In genomic region chr17:49076575-49077384, GRCh38 we compare ENCODE assay signal across 17 cellular contexts. TPM values are rescaled to one million over a fixed set of nuclear protein-coding genes. Genes with fewer than 3 reads are reported as not detected.
DNase-seq lines count a peak whose midpoint lies in the region; ATAC-seq and TF ChIP-seq lines count a peak whose summit lies in the region.
"Had no signal": no experiment of that assay in that cellular context is flagged by ENCODE, and none has a peak within 500 bp of the region (broad histone marks: within the 10 kb centered on the region; RNA-seq: fewer than 3 reads in every experiment).

No MANE protein-coding gene starts in this region.

- H3K27me3 Mint-ChIP-seq in naive thymus-derived CD4-positive, alpha-beta T cell: peaks cover 29 to 42% (median 31%) of the 10 kb centered on the region in 5 donors

- TF ChIP-seq CTCF in PC-9 (conservative IDR thresholded peaks at IDR 0.05) (no peak), choroid plexus epithelial cell (conservative IDR thresholded peaks at IDR 0.05; ENCODE audit: low read depth, low read length) (no peak)

- H3K4me3 ChIP-seq in PC-9 (no peak overlapping the region), choroid plexus epithelial cell (ENCODE audit: low read depth, low read length) (no peak overlapping the region)
- no peak overlapping the region for H3K4me3 ChIP-seq in naive thymus-derived CD4-positive, alpha-beta T cell (ENCODE audit: low read length)
- H3K4me3 ChIP-seq: colonic mucosa, suprapubic skin had no signal

- POLR2A ChIA-PET in PC-9 (lab: Charles Lee; ENCODE audit: unreplicated experiment): no interaction called here
- POLR2A ChIA-PET in naive thymus-derived CD4-positive, alpha-beta T cell (lab: Charles Lee): no interaction called here

- H4K20me1 ChIP-seq in PC-9 (ENCODE audit: insufficient read depth): no peaks in the 10 kb centered on the region

- H3K9me2 ChIP-seq in PC-9 (ENCODE audit: insufficient read depth): no peaks in the 10 kb centered on the region

- H3K9me3 ChIP-seq in PC-9 (ENCODE audit: insufficient read depth, low read depth): no peaks in the 10 kb centered on the region
- no peaks in the 10 kb centered on the region for H3K9me3 ChIP-seq in naive thymus-derived CD4-positive, alpha-beta T cell (ENCODE audit: control insufficient read depth in 2 of 3, low read length in 3 of 3)
- H3K9me3 ChIP-seq: colonic mucosa, suprapubic skin had no signal

- no peaks in the 10 kb centered on the region for H3K27me3 ChIP-seq in PC-9 (ENCODE audit: insufficient read depth, low read depth)
- H3K27me3 ChIP-seq in naive thymus-derived CD4-positive, alpha-beta T cell (ENCODE audit: control insufficient read depth in 2 of 2, insufficient read depth in 2 of 2, low read length in 2 of 2): no peaks in the 10 kb centered on the region
- H3K27me3 ChIP-seq: colonic mucosa had no signal

- no peak overlapping the region for H3K4me3 Mint-ChIP-seq in naive thymus-derived CD4-positive, alpha-beta T cell
- H3K4me3 Mint-ChIP-seq: T-helper 17 cell had no signal

- H3K27ac Mint-ChIP-seq in naive thymus-derived CD4-positive, alpha-beta T cell: no peak overlapping the region
- H3K27ac Mint-ChIP-seq: T-helper 17 cell had no signal

- no peaks in the 10 kb centered on the region for H3K36me3 ChIP-seq in PC-9 (ENCODE audit: low read depth)
- H3K36me3 ChIP-seq in naive thymus-derived CD4-positive, alpha-beta T cell (ENCODE audit: control insufficient read depth in 2 of 3, insufficient read depth in 3 of 3, low read length in 3 of 3): no peaks in the 10 kb centered on the region
- H3K36me3 ChIP-seq: colonic mucosa, suprapubic skin had no signal

- DNase-seq in EL (peak; percentile 85), PC-9 (peak; percentile 30 to 86), choroid plexus epithelial cell (ENCODE audit: low read depth) (peak; percentile 92), non-pigmented ciliary epithelial cell (ENCODE audit: low read depth) (peak; percentile 76), cerebellar nuclear complex (lab: John Stamatoyannopoulos, UW) (no peak)
- no peak for DNase-seq in naive thymus-derived CD4-positive, alpha-beta T cell
- DNase-seq: activated CD4-positive, alpha-beta T cell treated with anti-CD3 and anti-CD28 coated beads, Interleukin-2, amount 50 U/mL, for 48 hours; activated gamma-delta T cell; colonic mucosa; COR-L47; glutamatergic neuron; small intestine; T-helper 17 cell had no signal

- ATAC-seq in HG02973 (IDR thresholded peaks at IDR 0.05; ENCODE audit: unreplicated experiment) (no peak), GM21381 (IDR thresholded peaks at IDR 0.05; ENCODE audit: unreplicated experiment) (no peak)
- ATAC-seq in naive thymus-derived CD4-positive, alpha-beta T cell: no peak
- ATAC-seq: T-helper 17 cell had no signal

- peak overlapping the region; percentile 55; the same call in 1 of the 2 replicates for H2AFZ ChIP-seq in PC-9

- peak overlapping the region; percentile 55 for H3K27ac ChIP-seq in PC-9
- H3K27ac ChIP-seq in naive thymus-derived CD4-positive, alpha-beta T cell (ENCODE audit: low read depth, low read length): no peak overlapping the region
- H3K27ac ChIP-seq: colonic mucosa, suprapubic skin had no signal

- CTCF ChIA-PET in PC-9 (lab: Charles Lee): no interaction called here
- CTCF ChIA-PET in naive thymus-derived CD4-positive, alpha-beta T cell (lab: Charles Lee): no interaction called here

- H3K4me1 Mint-ChIP-seq in naive thymus-derived CD4-positive, alpha-beta T cell: no peaks in the 10 kb centered on the region
- H3K4me1 Mint-ChIP-seq: T-helper 17 cell had no signal

- peaks cover 0 to 5% (median 0%) of the 10 kb centered on the region in 11 donors for H3K9me3 Mint-ChIP-seq in naive thymus-derived CD4-positive, alpha-beta T cell

- H3K36me3 Mint-ChIP-seq in naive thymus-derived CD4-positive, alpha-beta T cell: no peaks in the 10 kb centered on the region

- H3K79me2 ChIP-seq in PC-9 (ENCODE audit: low read depth): no peaks in the 10 kb centered on the region

- peak overlapping the region; percentile 58 for H3K4me2 ChIP-seq in PC-9

- intact Hi-C loops in PC-9 (cut with micrococcal nuclease; ENCODE audit: unreplicated experiment): no loop called here
- intact Hi-C loops in naive thymus-derived CD4-positive, alpha-beta T cell (cut with micrococcal nuclease): no loop called here

- no TSS peak for BruUV-seq in PC-9 (replicated peaks; lab: Mats Ljungman, UMichigan)

- peaks cover 16% of the 10 kb centered on the region for H3F3A ChIP-seq in PC-9 (ENCODE audit: insufficient read depth, low read depth)

- peaks cover 20% of the 10 kb centered on the region for H3K4me1 ChIP-seq in PC-9 (replicated peaks; ENCODE audit: insufficient read depth)
- no peaks in the 10 kb centered on the region for H3K4me1 ChIP-seq in naive thymus-derived CD4-positive, alpha-beta T cell (ENCODE audit: control insufficient read depth in 2 of 2, insufficient read depth in 2 of 2, low read length in 2 of 2)
- H3K4me1 ChIP-seq: colonic mucosa, suprapubic skin had no signal

RNA-seq across cellular contexts. Expression of gene B4GALNT2, which starts 55.8 kb away (rescaled TPM):
- 0.10 TPM in 1 of 2 replicates, not detected in the other for total RNA-seq in PC-9 (2021)
- total RNA-seq in naive thymus-derived CD4-positive, alpha-beta T cell: under 1 TPM in 4 of 5 experiments, not detected in 1; 0.03 to 0.05 (median 0.05) TPM
- not detected for polyA plus RNA-seq in naive thymus-derived CD4-positive, alpha-beta T cell
- polyA plus RNA-seq: neural cell had no signal

Comparison
In these comparisons a context has a peak if more than half of its experiments do, and no peak if none do; other contexts are left out.
1. DNase-seq: peak in EL (single experiment), PC-9 (2 of 2), choroid plexus epithelial cell (single experiment) and non-pigmented ciliary epithelial cell (single experiment); none in cerebellar nuclear complex (0 of 2) and naive thymus-derived CD4-positive, alpha-beta T cell (0 of 9).